18 cellular contexts compared by ENCODE assay signal in genomic region chr9:81556923-81557322, GRCh38.
DNase-seq lines count a peak whose midpoint lies in the region; ATAC-seq and TF ChIP-seq lines count a peak whose summit lies in the region.
"Had no signal": no experiment of that assay in that cellular context is flagged by ENCODE, and none has a peak within 500 bp of the region (broad histone marks: within the 10 kb centered on the region; RNA-seq: fewer than 3 reads in every experiment).

No MANE protein-coding gene starts in this region.

- in situ Hi-C loops in IMR-90 (cut with MboI; ENCODE audit: low sequenced_read_pairs), result no loop called here

- H3K56ac ChIP-seq in IMR-90 (ENCODE audit: extremely low read depth, insufficient read depth, low read length), result no peak overlapping the region

- no peaks in the 10 kb centered on the region for H3K4me1 Mint-ChIP-seq in natural killer cell treated with Interleukin-12 subunit alpha and Interleukin-12 subunit beta and Interleukin-15 and Interleukin-18, amount 100 ng/mL, for 72 hours (ENCODE audit: low read depth in 2 of 2)
- H3K4me1 Mint-ChIP-seq: CD4-positive, alpha-beta memory T cell had no signal

- TF ChIP-seq CTCF in left ventricle myocardium inferior (IDR thresholded peaks at IDR 0.05; ENCODE audit: borderline replicate concordance) (no peak), heart right ventricle (IDR thresholded peaks at IDR 0.05) (no peak), IMR-90 (conservative IDR thresholded peaks at IDR 0.05; ENCODE audit: low read depth, low read length) (no peak), osteoblast (IDR thresholded peaks at IDR 0.05; ENCODE audit: extremely low read depth, low read depth, low read length) (no peak)

- no peak overlapping the region for H3K23ac ChIP-seq in IMR-90 (ENCODE audit: low read depth, low read length)

- H3K27ac ChIP-seq in left ventricle myocardium inferior (replicated peaks) (peak overlapping the region; percentile 45), heart right ventricle (no peak overlapping the region), IMR-90 (ENCODE audit: insufficient read depth, low read length) (no peak overlapping the region), osteoblast (ENCODE audit: low read depth, low read length) (no peak overlapping the region)
- H3K27ac ChIP-seq: 22Rv1 had no signal

- no peak for TF ChIP-seq RAD21 in IMR-90 (IDR thresholded peaks at IDR 0.05; ENCODE audit: low read length)

- no peak overlapping the region for H4K8ac ChIP-seq in IMR-90 (ENCODE audit: low read depth in 2 of 2, low read length in 2 of 2)

- TF ChIP-seq POLR2A in IMR-90 (IDR thresholded peaks at IDR 0.05; ENCODE audit: low read depth, low read length), result no peak

- H2AK9ac ChIP-seq in IMR-90 (replicated peaks; ENCODE audit: low read depth, low read length, poor library complexity), result no peak overlapping the region

- peaks cover 9 to 26% of the 10 kb centered on the region in 2 donors for H3K27me3 Mint-ChIP-seq in natural killer cell treated with Interleukin-12 subunit alpha and Interleukin-12 subunit beta and Interleukin-15 and Interleukin-18, amount 100 ng/mL, for 72 hours
- H3K27me3 Mint-ChIP-seq: CD4-positive, alpha-beta memory T cell had no signal

- H3K9me3 ChIP-seq in left ventricle myocardium inferior (replicated peaks) (no peaks in the 10 kb centered on the region), heart right ventricle (no peaks in the 10 kb centered on the region), IMR-90 (ENCODE audit: control insufficient read depth, insufficient read depth, low read length) (no peaks in the 10 kb centered on the region), adipocyte (ENCODE audit: control insufficient read depth, low read length) (no peaks in the 10 kb centered on the region), osteoblast (ENCODE audit: low read depth, low read length) (no peaks in the 10 kb centered on the region)

- H3K36me3 ChIP-seq in left ventricle myocardium inferior (no peaks in the 10 kb centered on the region), heart right ventricle (no peaks in the 10 kb centered on the region), IMR-90 (ENCODE audit: control insufficient read depth, insufficient read depth, low read length) (no peaks in the 10 kb centered on the region), adipocyte (ENCODE audit: control insufficient read depth, insufficient read depth, low read length, severe bottlenecking) (no peaks in the 10 kb centered on the region), osteoblast (ENCODE audit: insufficient read depth, low read length) (no peaks in the 10 kb centered on the region)

- H3K9ac ChIP-seq in IMR-90 (ENCODE audit: low read depth, low read length) (no peak overlapping the region), adipocyte (ENCODE audit: low read length) (peak overlapping the region; percentile 35)

- ATAC-seq in heart right ventricle (no peak), IMR-90 (ENCODE audit: low read depth) (no peak)
- ATAC-seq in natural killer cell treated with Interleukin-12 subunit alpha and Interleukin-12 subunit beta and Interleukin-15 and Interleukin-18, amount 100 ng/mL, for 72 hours, result no peak
- ATAC-seq: GM23338, HCT116 had no signal

- H3K27me3 ChIP-seq in left ventricle myocardium inferior (ENCODE audit: low read depth) (peaks cover 5% of the 10 kb centered on the region), heart right ventricle (no peaks in the 10 kb centered on the region), IMR-90 (ENCODE audit: control insufficient read depth, insufficient read depth, low read length) (no peaks in the 10 kb centered on the region), adipocyte (replicated peaks; ENCODE audit: control insufficient read depth, insufficient read depth, low read length) (peaks cover 4% of the 10 kb centered on the region), osteoblast (ENCODE audit: insufficient read depth, low read length) (no peaks in the 10 kb centered on the region)

- H2AFZ ChIP-seq in IMR-90 (replicated peaks; ENCODE audit: low read length, poor library complexity), result no peak overlapping the region
- no peak overlapping the region for H2AFZ ChIP-seq in osteoblast (ENCODE audit: low read length)

- no peak for DNase-seq in left ventricle myocardium inferior
- no peak for DNase-seq in heart right ventricle
- DNase-seq in IMR-90, result no peak
- no peak for DNase-seq in adipocyte (ENCODE audit: low read depth)
- DNase-seq in osteoblast (ENCODE audit: insufficient read length, low spot score, missing footprints), result no peak
- DNase-seq in natural killer cell treated with Interleukin-12 subunit alpha and Interleukin-12 subunit beta and Interleukin-15 and Interleukin-18, amount 100 ng/mL, for 72 hours (ENCODE audit: low spot score), result no peak
- DNase-seq in NCI-H2029 treated with DMSO at 0.1 percent for 48 hours (lab: John Stamatoyannopoulos, UW), result no peak
- no peak for DNase-seq in NOMO-1 (lab: John Stamatoyannopoulos, UW; ENCODE audit: unreplicated experiment in 2 of 2)
- DNase-seq: C1 segment of cervical spinal cord; Calu3; CD4-positive, alpha-beta memory T cell; COR-L47; DMS53; DMS79 treated with DMSO at 0.1 percent for 48 hours; H9 had no signal

- peaks cover 30% of the 10 kb centered on the region for H3K4me1 ChIP-seq in left ventricle myocardium inferior
- H3K4me1 ChIP-seq in heart right ventricle, result peaks cover 0 to 38% (median 12%) of the 10 kb centered on the region in 9 donors
- peaks cover 18% of the 10 kb centered on the region for H3K4me1 ChIP-seq in IMR-90 (ENCODE audit: control insufficient read depth, insufficient read depth, low read length)
- peaks cover 48% of the 10 kb centered on the region for H3K4me1 ChIP-seq in adipocyte (ENCODE audit: control insufficient read depth, insufficient read depth, low read length)
- peaks cover 48% of the 10 kb centered on the region for H3K4me1 ChIP-seq in osteoblast (ENCODE audit: insufficient read depth, low read length)

- no peak overlapping the region for H3K4me3 Mint-ChIP-seq in natural killer cell treated with Interleukin-12 subunit alpha and Interleukin-12 subunit beta and Interleukin-15 and Interleukin-18, amount 100 ng/mL, for 72 hours
- H3K4me3 Mint-ChIP-seq: CD4-positive, alpha-beta memory T cell; GM23338; H9 had no signal

- H3K79me1 ChIP-seq in IMR-90 (ENCODE audit: low read depth in 1 of 2, low read length in 2 of 2), result no peaks in the 10 kb centered on the region

- no peak overlapping the region for H2BK20ac ChIP-seq in IMR-90 (ENCODE audit: low read depth, low read length)

- no peak overlapping the region for H3K27ac Mint-ChIP-seq in natural killer cell treated with Interleukin-12 subunit alpha and Interleukin-12 subunit beta and Interleukin-15 and Interleukin-18, amount 100 ng/mL, for 72 hours
- H3K27ac Mint-ChIP-seq: CD4-positive, alpha-beta memory T cell; GM23338; H9 had no signal

- H2AK5ac ChIP-seq in IMR-90 (ENCODE audit: low read depth, low read length), result no peak overlapping the region

- dilution Hi-C loops in IMR-90 (cut with HindIII; ENCODE audit: low sequenced_read_pairs, unreplicated experiment), result no loop called here

- H3K36me3 Mint-ChIP-seq in natural killer cell treated with Interleukin-12 subunit alpha and Interleukin-12 subunit beta and Interleukin-15 and Interleukin-18, amount 100 ng/mL, for 72 hours, result no peaks in the 10 kb centered on the region
- H3K36me3 Mint-ChIP-seq: CD4-positive, alpha-beta memory T cell had no signal

- H2BK120ac ChIP-seq in IMR-90 (ENCODE audit: low read depth, low read length), result no peak overlapping the region

- H3K4me3 ChIP-seq in left ventricle myocardium inferior (no peak overlapping the region), heart right ventricle (no peak overlapping the region), IMR-90 (ENCODE audit: insufficient read depth, low read depth, low read length) (no peak overlapping the region), adipocyte (ENCODE audit: low read length) (peak overlapping the region; percentile 43), osteoblast (ENCODE audit: insufficient read depth, low read length) (no peak overlapping the region)
- H3K4me3 ChIP-seq: GM23338 had no signal

- H3K4me2 ChIP-seq in IMR-90 (ENCODE audit: low read depth, low read length) (no peak overlapping the region), osteoblast (ENCODE audit: insufficient read depth, low read length) (peak overlapping the region; percentile 27)
- H3K4me2 ChIP-seq: GM23338 had no signal

- no peak overlapping the region for H3K18ac ChIP-seq in IMR-90 (ENCODE audit: low read depth, low read length)

- no peaks in the 10 kb centered on the region for H3K79me2 ChIP-seq in osteoblast (ENCODE audit: insufficient read depth, low read length)

- no peaks in the 10 kb centered on the region for H3K9me3 Mint-ChIP-seq in natural killer cell treated with Interleukin-12 subunit alpha and Interleukin-12 subunit beta and Interleukin-15 and Interleukin-18, amount 100 ng/mL, for 72 hours
- H3K9me3 Mint-ChIP-seq: GM23338, H9 had no signal

- no peak overlapping the region for H4K5ac ChIP-seq in IMR-90 (ENCODE audit: low read depth, low read length)

- CTCF ChIA-PET in IMR-90 (lab: Yijun Ruan, JAX), result no interaction called here

- intact Hi-C loops in left ventricle myocardium inferior (cut with micrococcal nuclease) (no loop called here), heart right ventricle (cut with DNase I) (no loop called here), IMR-90 (cut with micrococcal nuclease) (loop anchor here (5.0 kb wide), 1 partner anchor 165 kb away; no protein-coding TSS in a partner anchor)

- H4K20me1 ChIP-seq in IMR-90 (ENCODE audit: insufficient read depth, low read length) (no peaks in the 10 kb centered on the region), osteoblast (ENCODE audit: insufficient read depth, low read length) (no peaks in the 10 kb centered on the region)

- peaks cover 12% of the 10 kb centered on the region for H3K9me1 ChIP-seq in IMR-90 (ENCODE audit: insufficient read depth, low read length)

- H2BK5ac ChIP-seq in IMR-90 (ENCODE audit: low read depth, low read length, poor library complexity, severe bottlenecking), result no peak overlapping the region

- no peak overlapping the region for H2BK15ac ChIP-seq in IMR-90 (ENCODE audit: low read depth, low read length)

- BruUV-seq in IMR-90 (replicated peaks; lab: Mats Ljungman, UMichigan), result no TSS peak

- POLR2A ChIA-PET in IMR-90 (lab: Charles Lee; ENCODE audit: unreplicated experiment), result no interaction called here

- H3K14ac ChIP-seq in IMR-90 (replicated peaks; ENCODE audit: low read depth, low read length), result no peak overlapping the region

- no peak overlapping the region for H3K4ac ChIP-seq in IMR-90 (ENCODE audit: low read depth, low read length)

- 91 to 95% methylated on average over 2 of the region's 2 CpGs for WGBS in heart right ventricle, 2 donors
- WGBS in IMR-90 (ENCODE audit: extremely low coverage in 2 of 2, insufficient read length in 1 of 2), 2 experiments, result 100% methylated on average over 1 of the region's 2 CpGs; no CpG with 5 or more reads in 1 of the 2 experiments

- H4K91ac ChIP-seq in IMR-90 (ENCODE audit: insufficient read depth, low read depth, low read length), result no peak overlapping the region

TF ChIP-seq in IMR-90, 13 proteins besides CTCF, POLR2A, EP300 and RAD21 (continues in another document):
- TF ChIP-seq CEBPB (IDR thresholded peaks at IDR 0.05; ENCODE audit: low read depth, low read length), result no peak
